1 cellular context compared by ENCODE assay signal in the genomic region with DNA sequence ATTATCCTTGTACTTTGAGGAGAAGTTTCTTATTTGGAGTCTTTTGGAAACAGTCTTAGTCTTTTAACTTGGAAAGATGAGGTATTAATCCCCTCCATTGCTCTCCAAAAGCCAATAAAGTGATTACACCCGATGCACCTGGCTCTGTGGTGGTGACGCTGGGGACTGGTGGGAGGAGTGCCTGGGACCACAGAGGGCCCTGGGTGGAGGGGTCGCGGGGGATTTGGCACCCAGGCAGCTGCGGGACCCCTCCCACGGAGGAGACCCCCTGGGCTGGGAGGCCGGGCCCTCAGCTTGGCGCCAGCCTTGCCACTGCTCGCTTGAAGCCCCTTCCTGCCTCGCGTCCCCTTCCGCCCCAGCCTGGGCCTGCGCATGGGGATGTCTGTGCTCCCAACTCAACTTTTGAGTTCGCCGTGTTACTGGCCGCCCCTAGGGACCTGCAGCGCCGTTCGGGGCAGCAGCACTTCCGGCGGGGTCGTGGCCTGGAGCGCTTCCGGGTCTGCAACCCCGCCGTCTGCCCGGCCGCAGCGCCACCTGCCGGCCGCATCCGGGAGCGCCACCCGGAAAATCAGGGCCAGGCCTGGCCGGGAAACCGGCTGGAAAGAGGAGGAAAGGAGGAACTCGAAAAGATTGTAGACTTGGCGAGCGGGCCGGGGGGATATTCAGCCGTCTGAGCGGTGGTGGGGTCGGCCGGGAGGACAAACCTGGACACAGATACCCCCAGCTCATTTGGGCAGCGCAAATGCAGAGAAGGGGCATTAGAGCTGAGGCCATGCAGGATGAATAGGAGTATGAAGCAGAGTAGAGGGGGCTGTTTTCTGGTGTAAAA.
TF ChIP-seq lines count a peak whose summit lies in the region.

No MANE protein-coding gene starts in this region.

TF ChIP-seq in SK-N-SH, 30 proteins besides CTCF, POLR2A, EP300 and RAD21:
- TF ChIP-seq MXI1 (IDR thresholded peaks at IDR 0.05; ENCODE audit: low read depth, low read length) (peak; percentile 70; the same call in 1 of the 2 replicates), EZH2phosphoT487 (IDR thresholded peaks at IDR 0.05; ENCODE audit: borderline replicate concordance, low read depth) (no peak), MAX (IDR thresholded peaks at IDR 0.05; ENCODE audit: low read depth) (no peak), YY1 (IDR thresholded peaks at IDR 0.05; ENCODE audit: low read depth) (0 out of 2 replicates have a peak, but pooled peaks have one; percentile 33), IRF3 (IDR thresholded peaks at IDR 0.05; ENCODE audit: low read depth, low read length) (no peak), SMC3 (IDR thresholded peaks at IDR 0.05; ENCODE audit: low read depth, low read length) (peak; percentile 81), POLR2AphosphoS5 (IDR thresholded peaks at IDR 0.05; ENCODE audit: low read depth, low read length) (no peak; the same call in 1 of the 2 replicates), FOXM1 (IDR thresholded peaks at IDR 0.05; ENCODE audit: low read depth) (no peak), JUND (IDR thresholded peaks at IDR 0.05) (peak; percentile 38; the same call in 1 of the 2 replicates), SIN3A (IDR thresholded peaks at IDR 0.05; ENCODE audit: borderline replicate concordance, low read depth, low read length) (peak; percentile 46; the same call in 1 of the 2 replicates), GABPA (IDR thresholded peaks at IDR 0.05; ENCODE audit: low read depth) (peak; percentile 94), ELF1 (IDR thresholded peaks at IDR 0.05) (peak; percentile 93), TEAD4 (IDR thresholded peaks at IDR 0.05; ENCODE audit: borderline replicate concordance, insufficient read depth) (no peak), ZBTB33 (IDR thresholded peaks at IDR 0.05; ENCODE audit: borderline replicate concordance, low read depth) (peak; percentile 44; the same call in 1 of the 2 replicates), PBX3 (IDR thresholded peaks at IDR 0.05) (peak; percentile 62), CHD2 (IDR thresholded peaks at IDR 0.05; ENCODE audit: low read length, partially characterized antibody) (peak; percentile 74), TAF1 (IDR thresholded peaks at IDR 0.05; ENCODE audit: borderline replicate concordance, low read depth, low read length) (peak; percentile 56; the same call in 1 of the 2 replicates), NRF1 (IDR thresholded peaks at IDR 0.05; ENCODE audit: low read depth, low read length) (peak; percentile 38)
- TF ChIP-seq, protein P1, sequence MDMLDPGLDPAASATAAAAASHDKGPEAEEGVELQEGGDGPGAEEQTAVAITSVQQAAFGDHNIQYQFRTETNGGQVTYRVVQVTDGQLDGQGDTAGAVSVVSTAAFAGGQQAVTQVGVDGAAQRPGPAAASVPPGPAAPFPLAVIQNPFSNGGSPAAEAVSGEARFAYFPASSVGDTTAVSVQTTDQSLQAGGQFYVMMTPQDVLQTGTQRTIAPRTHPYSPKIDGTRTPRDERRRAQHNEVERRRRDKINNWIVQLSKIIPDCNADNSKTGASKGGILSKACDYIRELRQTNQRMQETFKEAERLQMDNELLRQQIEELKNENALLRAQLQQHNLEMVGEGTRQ (IDR thresholded peaks at IDR 0.05; ENCODE audit: borderline replicate concordance, low read depth, low read length): no peak
- TF ChIP-seq, protein P2, sequence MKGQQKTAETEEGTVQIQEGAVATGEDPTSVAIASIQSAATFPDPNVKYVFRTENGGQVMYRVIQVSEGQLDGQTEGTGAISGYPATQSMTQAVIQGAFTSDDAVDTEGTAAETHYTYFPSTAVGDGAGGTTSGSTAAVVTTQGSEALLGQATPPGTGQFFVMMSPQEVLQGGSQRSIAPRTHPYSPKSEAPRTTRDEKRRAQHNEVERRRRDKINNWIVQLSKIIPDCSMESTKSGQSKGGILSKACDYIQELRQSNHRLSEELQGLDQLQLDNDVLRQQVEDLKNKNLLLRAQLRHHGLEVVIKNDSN (IDR thresholded peaks at IDR 0.05; ENCODE audit: borderline replicate concordance, low read depth): no peak
- TF ChIP-seq, protein P3, sequence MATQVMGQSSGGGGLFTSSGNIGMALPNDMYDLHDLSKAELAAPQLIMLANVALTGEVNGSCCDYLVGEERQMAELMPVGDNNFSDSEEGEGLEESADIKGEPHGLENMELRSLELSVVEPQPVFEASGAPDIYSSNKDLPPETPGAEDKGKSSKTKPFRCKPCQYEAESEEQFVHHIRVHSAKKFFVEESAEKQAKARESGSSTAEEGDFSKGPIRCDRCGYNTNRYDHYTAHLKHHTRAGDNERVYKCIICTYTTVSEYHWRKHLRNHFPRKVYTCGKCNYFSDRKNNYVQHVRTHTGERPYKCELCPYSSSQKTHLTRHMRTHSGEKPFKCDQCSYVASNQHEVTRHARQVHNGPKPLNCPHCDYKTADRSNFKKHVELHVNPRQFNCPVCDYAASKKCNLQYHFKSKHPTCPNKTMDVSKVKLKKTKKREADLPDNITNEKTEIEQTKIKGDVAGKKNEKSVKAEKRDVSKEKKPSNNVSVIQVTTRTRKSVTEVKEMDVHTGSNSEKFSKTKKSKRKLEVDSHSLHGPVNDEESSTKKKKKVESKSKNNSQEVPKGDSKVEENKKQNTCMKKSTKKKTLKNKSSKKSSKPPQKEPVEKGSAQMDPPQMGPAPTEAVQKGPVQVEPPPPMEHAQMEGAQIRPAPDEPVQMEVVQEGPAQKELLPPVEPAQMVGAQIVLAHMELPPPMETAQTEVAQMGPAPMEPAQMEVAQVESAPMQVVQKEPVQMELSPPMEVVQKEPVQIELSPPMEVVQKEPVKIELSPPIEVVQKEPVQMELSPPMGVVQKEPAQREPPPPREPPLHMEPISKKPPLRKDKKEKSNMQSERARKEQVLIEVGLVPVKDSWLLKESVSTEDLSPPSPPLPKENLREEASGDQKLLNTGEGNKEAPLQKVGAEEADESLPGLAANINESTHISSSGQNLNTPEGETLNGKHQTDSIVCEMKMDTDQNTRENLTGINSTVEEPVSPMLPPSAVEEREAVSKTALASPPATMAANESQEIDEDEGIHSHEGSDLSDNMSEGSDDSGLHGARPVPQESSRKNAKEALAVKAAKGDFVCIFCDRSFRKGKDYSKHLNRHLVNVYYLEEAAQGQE (IDR thresholded peaks at IDR 0.05; ENCODE audit: low read depth, low read length): no peak
